Comparison of ENCODE assay signal across 1 cellular context in the genomic region with DNA sequence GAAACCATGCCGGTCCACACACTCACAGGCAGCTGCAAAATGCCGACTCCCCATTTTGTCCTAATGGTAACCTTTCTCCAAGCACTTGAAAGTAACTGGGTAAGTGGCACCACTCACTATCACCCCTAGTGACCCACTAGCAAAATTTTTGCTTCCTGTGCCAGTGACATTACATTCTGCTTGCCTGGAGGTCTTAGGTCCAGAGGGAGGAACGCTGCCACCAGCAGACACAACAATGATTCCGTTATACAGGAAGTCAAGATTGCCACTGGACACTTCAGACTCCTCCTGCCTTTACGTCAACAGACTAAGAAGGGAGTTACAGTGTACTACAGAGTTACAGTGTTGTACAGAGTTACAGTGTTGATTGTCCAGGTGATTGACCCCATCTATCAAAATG.
TF ChIP-seq lines count a peak whose summit lies in the region.

No MANE protein-coding gene starts in this region.

TF ChIP-seq in GM23338, 12 proteins besides CTCF, POLR2A, EP300 and RAD21 (continued from another document):
- no peak for TF ChIP-seq REST (IDR thresholded peaks at IDR 0.05; ENCODE audit: unreplicated experiment)
- TF ChIP-seq ZNF462 (CRISPR knock-in tag; IDR thresholded peaks at IDR 0.05) = no peak
- TF ChIP-seq ZNF114 (CRISPR knock-in tag; IDR thresholded peaks at IDR 0.05) = no peak
- no peak for TF ChIP-seq EZH2 (IDR thresholded peaks at IDR 0.05; ENCODE audit: low read depth, unreplicated experiment)
- TF ChIP-seq NANOG (IDR thresholded peaks at IDR 0.05; ENCODE audit: borderline replicate concordance) = no peak
- no peak for TF ChIP-seq CREB1 (CRISPR knock-in tag; IDR thresholded peaks at IDR 0.05; ENCODE audit: low read depth)
- no peak for TF ChIP-seq POLR2AphosphoS5 (IDR thresholded peaks at IDR 0.05; ENCODE audit: low read depth)
- TF ChIP-seq JUNB (IDR thresholded peaks at IDR 0.05; ENCODE audit: unreplicated experiment) = no peak
- TF ChIP-seq, protein P1, sequence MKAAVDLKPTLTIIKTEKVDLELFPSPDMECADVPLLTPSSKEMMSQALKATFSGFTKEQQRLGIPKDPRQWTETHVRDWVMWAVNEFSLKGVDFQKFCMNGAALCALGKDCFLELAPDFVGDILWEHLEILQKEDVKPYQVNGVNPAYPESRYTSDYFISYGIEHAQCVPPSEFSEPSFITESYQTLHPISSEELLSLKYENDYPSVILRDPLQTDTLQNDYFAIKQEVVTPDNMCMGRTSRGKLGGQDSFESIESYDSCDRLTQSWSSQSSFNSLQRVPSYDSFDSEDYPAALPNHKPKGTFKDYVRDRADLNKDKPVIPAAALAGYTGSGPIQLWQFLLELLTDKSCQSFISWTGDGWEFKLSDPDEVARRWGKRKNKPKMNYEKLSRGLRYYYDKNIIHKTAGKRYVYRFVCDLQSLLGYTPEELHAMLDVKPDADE (IDR thresholded peaks at IDR 0.05) = no peak
- TF ChIP-seq EZH2phosphoT487 (IDR thresholded peaks at IDR 0.05; ENCODE audit: unreplicated experiment) = no peak
- no peak for TF ChIP-seq STAT1 (IDR thresholded peaks at IDR 0.05; ENCODE audit: unreplicated experiment)
